In the genomic region with DNA sequence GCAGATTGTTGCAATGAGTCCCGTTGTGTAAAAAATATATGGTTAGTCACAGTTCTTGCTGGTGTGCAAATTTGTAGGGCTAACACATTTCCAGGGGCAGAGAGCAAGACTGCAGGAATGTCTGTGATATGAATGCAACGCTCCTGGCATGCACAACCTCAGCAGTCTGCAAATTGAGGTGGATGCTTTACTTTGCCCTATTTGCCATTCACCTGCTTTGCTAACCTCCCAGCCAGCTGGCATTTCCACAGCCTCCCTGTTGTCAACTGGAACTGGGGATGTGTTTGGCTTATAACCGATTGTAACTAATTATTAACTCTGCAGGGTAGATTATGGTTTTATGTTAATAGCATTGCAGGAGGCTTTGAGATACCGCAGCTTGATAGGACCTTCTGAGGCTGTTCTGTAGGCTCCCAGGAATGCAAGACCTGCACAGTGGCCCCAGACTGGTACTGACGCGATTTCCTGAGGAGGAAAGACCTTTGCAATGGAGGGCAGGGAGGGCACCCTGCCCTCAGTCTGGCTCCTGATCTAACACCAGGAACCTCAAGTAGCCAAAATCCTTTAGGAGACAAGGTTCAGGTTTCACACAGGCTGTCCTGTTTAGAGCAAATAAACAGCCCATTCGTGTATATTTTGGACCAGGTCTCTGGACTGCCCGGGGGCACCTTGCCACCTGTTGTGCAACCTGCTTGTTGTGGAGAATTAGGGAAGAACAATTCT, we compare ENCODE assay signal across 2 cellular contexts.
TF ChIP-seq lines count a peak whose summit lies in the region.

No MANE protein-coding gene starts in this region.

TF ChIP-seq in A549, 52 proteins besides CTCF, POLR2A, EP300 and RAD21 (continued from another document and continues in another):
- TF ChIP-seq, protein P1, sequence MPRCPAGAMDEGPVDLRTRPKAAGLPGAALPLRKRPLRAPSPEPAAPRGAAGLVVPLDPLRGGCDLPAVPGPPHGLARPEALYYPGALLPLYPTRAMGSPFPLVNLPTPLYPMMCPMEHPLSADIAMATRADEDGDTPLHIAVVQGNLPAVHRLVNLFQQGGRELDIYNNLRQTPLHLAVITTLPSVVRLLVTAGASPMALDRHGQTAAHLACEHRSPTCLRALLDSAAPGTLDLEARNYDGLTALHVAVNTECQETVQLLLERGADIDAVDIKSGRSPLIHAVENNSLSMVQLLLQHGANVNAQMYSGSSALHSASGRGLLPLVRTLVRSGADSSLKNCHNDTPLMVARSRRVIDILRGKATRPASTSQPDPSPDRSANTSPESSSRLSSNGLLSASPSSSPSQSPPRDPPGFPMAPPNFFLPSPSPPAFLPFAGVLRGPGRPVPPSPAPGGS (IDR thresholded peaks at IDR 0.05): peak; percentile 22; the same call in 1 of the 3 replicates
- TF ChIP-seq HOXA7 (CRISPR knock-in tag; IDR thresholded peaks at IDR 0.05): no peak
- no peak for TF ChIP-seq ZC3H11A (IDR thresholded peaks at IDR 0.05)
- no peak for TF ChIP-seq ZSCAN20 (CRISPR knock-in tag; IDR thresholded peaks at IDR 0.05)
- peak; percentile 78 for TF ChIP-seq MAX (IDR thresholded peaks at IDR 0.05)
- TF ChIP-seq, protein P2, sequence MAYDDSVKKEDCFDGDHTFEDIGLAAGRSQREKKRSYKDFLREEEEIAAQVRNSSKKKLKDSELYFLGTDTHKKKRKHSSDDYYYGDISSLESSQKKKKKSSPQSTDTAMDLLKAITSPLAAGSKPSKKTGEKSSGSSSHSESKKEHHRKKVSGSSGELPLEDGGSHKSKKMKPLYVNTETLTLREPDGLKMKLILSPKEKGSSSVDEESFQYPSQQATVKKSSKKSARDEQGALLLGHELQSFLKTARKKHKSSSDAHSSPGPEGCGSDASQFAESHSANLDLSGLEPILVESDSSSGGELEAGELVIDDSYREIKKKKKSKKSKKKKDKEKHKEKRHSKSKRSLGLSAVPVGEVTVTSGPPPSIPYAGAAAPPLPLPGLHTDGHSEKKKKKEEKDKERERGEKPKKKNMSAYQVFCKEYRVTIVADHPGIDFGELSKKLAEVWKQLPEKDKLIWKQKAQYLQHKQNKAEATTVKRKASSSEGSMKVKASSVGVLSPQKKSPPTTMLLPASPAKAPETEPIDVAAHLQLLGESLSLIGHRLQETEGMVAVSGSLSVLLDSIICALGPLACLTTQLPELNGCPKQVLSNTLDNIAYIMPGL (CRISPR knock-in tag; IDR thresholded peaks at IDR 0.05; ENCODE audit: borderline replicate concordance): no peak
- no peak; the same call in 1 of the 2 replicates for TF ChIP-seq HOXB5 (CRISPR knock-in tag; IDR thresholded peaks at IDR 0.05)
- TF ChIP-seq REST (IDR thresholded peaks at IDR 0.05): no peak
- TF ChIP-seq PHF8 (IDR thresholded peaks at IDR 0.05; ENCODE audit: borderline replicate concordance, low read depth): no peak
- TF ChIP-seq KDM5A (IDR thresholded peaks at IDR 0.05): no peak
- no peak for TF ChIP-seq HEYL (CRISPR knock-in tag; IDR thresholded peaks at IDR 0.05)
- TF ChIP-seq TP53 (CRISPR knock-in tag; IDR thresholded peaks at IDR 0.05): no peak
- peak; percentile 66 to 88 for TF ChIP-seq CEBPB (IDR thresholded peaks at IDR 0.05)
- TF ChIP-seq ZNF302 (CRISPR knock-in tag; IDR thresholded peaks at IDR 0.05): peak; percentile 69
- no peak for TF ChIP-seq CBX8 (IDR thresholded peaks at IDR 0.05)
- no peak for TF ChIP-seq KDM1A (IDR thresholded peaks at IDR 0.05; ENCODE audit: low read depth)
- no peak for TF ChIP-seq BHLHE40 (IDR thresholded peaks at IDR 0.05; ENCODE audit: low read depth, low read length)
- TF ChIP-seq FOXS1 (CRISPR knock-in tag; IDR thresholded peaks at IDR 0.05): no peak
- TF ChIP-seq, protein P3, sequence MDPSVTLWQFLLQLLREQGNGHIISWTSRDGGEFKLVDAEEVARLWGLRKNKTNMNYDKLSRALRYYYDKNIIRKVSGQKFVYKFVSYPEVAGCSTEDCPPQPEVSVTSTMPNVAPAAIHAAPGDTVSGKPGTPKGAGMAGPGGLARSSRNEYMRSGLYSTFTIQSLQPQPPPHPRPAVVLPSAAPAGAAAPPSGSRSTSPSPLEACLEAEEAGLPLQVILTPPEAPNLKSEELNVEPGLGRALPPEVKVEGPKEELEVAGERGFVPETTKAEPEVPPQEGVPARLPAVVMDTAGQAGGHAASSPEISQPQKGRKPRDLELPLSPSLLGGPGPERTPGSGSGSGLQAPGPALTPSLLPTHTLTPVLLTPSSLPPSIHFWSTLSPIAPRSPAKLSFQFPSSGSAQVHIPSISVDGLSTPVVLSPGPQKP (IDR thresholded peaks at IDR 0.05; ENCODE audit: low read depth, low read length): no peak
- TF ChIP-seq FOSL2 (IDR thresholded peaks at IDR 0.05): peak; percentile 41; the same call in 1 of the 2 replicates
- no peak; the same call in none of the 2 replicates for TF ChIP-seq FOSL2 (CRISPR knock-in tag; IDR thresholded peaks at IDR 0.05)
- no peak for TF ChIP-seq EHMT2 (IDR thresholded peaks at IDR 0.05; ENCODE audit: low read depth)
- TF ChIP-seq SMC3 (IDR thresholded peaks at IDR 0.05): peak; percentile 24; the same call in 2 of the 3 replicates
- no peak for TF ChIP-seq MYC (IDR thresholded peaks at IDR 0.05; ENCODE audit: borderline replicate concordance, low read length)
- no peak for TF ChIP-seq NR3C1 (IDR thresholded peaks at IDR 0.05)
- no peak for TF ChIP-seq SREBF2 (IDR thresholded peaks at IDR 0.05)
- TF ChIP-seq EHF (CRISPR knock-in tag; IDR thresholded peaks at IDR 0.05): peak; percentile 11
- TF ChIP-seq POLR2AphosphoS2 (conservative IDR thresholded peaks at IDR 0.05; ENCODE audit: low read length): no peak
- TF ChIP-seq RARB (CRISPR knock-in tag; IDR thresholded peaks at IDR 0.05): no peak

TF ChIP-seq in liver, 16 proteins besides CTCF, POLR2A, EP300 and RAD21 (continued from another document):
- TF ChIP-seq SP1 (IDR thresholded peaks at IDR 0.05): peak; percentile 98
- TF ChIP-seq HNF4G (IDR thresholded peaks at IDR 0.05): peak; percentile 88
- peak in 1 of 2 donors; percentile 49 for TF ChIP-seq GABPA (IDR thresholded peaks at IDR 0.05 in 1 of 2, conservative IDR thresholded peaks at IDR 0.05 in 1 of 2)
- peak; percentile 84 for TF ChIP-seq REST (IDR thresholded peaks at IDR 0.05)
